8 cellular contexts compared by ENCODE assay signal in genomic region chr6:109456710-109457595, GRCh38. TPM values are rescaled to one million over a fixed set of nuclear protein-coding genes. Genes with fewer than 3 reads are reported as not detected.
A peak's percentile ranks its signal among the peaks of the same experiment; 100 is the strongest.
DNase-seq lines count a peak whose midpoint lies in the region; ATAC-seq and TF ChIP-seq lines count a peak whose summit lies in the region.

No MANE protein-coding gene starts in this region.

- H3K36me3 ChIP-seq in OCI-LY1 (ENCODE audit: insufficient read depth, low read length) (peaks cover 18% of the 10 kb centered on the region), endodermal cell (ENCODE audit: control insufficient read depth, insufficient read depth, low read length) (peaks cover 7% of the 10 kb centered on the region)

- no peaks in the 10 kb centered on the region for H3K9me3 ChIP-seq in OCI-LY1 (ENCODE audit: low read length)
- H3K9me3 ChIP-seq in endodermal cell (ENCODE audit: control insufficient read depth, low read length): peaks cover 4% of the 10 kb centered on the region

- H3K4me3 ChIP-seq in OCI-LY1 (ENCODE audit: low read depth, low read length, poor library complexity, severe bottlenecking) (peak overlapping the region; percentile 79), endodermal cell (ENCODE audit: low read length) (peak overlapping the region; percentile 77)

- peaks cover 2% of the 10 kb centered on the region for H3K9me3 Mint-ChIP-seq in endodermal cell
- no peaks in the 10 kb centered on the region for H3K9me3 Mint-ChIP-seq in natural killer cell treated with Interleukin-12 subunit alpha and Interleukin-12 subunit beta and Interleukin-15 and Interleukin-18, amount 100 ng/mL, for 72 hours

- peaks cover 33% of the 10 kb centered on the region for H3K4me1 Mint-ChIP-seq in endodermal cell
- peaks cover 28 to 40% of the 10 kb centered on the region in 2 donors for H3K4me1 Mint-ChIP-seq in natural killer cell treated with Interleukin-12 subunit alpha and Interleukin-12 subunit beta and Interleukin-15 and Interleukin-18, amount 100 ng/mL, for 72 hours (ENCODE audit: low read depth in 2 of 2)

- peaks cover 10% of the 10 kb centered on the region; the same call in 1 of the 2 replicates for H3F3A ChIP-seq in OCI-LY1 (ENCODE audit: insufficient read depth, low read length)

- no peak for TF ChIP-seq CTCF in OCI-LY1 (IDR thresholded peaks at IDR 0.05; ENCODE audit: low read length)
- TF ChIP-seq CTCF in endodermal cell (conservative IDR thresholded peaks at IDR 0.05): no peak

- H3K9me2 ChIP-seq in OCI-LY1 (ENCODE audit: low read depth, low read length): no peaks in the 10 kb centered on the region

- peak overlapping the region; percentile 70 for H3K4me2 ChIP-seq in OCI-LY1 (ENCODE audit: low read length)

- H3K79me2 ChIP-seq in OCI-LY1 (ENCODE audit: insufficient read depth, low read length): no peaks in the 10 kb centered on the region

- H4K20me1 ChIP-seq in OCI-LY1 (ENCODE audit: insufficient read depth, low read length): no peaks in the 10 kb centered on the region

- DNase-seq in DMS79 (lab: John Stamatoyannopoulos, UW) (peak; percentile 37), endodermal cell (no peak), NCI-H524 (lab: John Stamatoyannopoulos, UW) (no peak), NCI-H2081 (lab: John Stamatoyannopoulos, UW) (no peak)
- DNase-seq in natural killer cell treated with Interleukin-12 subunit alpha and Interleukin-12 subunit beta and Interleukin-15 and Interleukin-18, amount 100 ng/mL, for 72 hours (ENCODE audit: low spot score): no peak

- peak overlapping the region; percentile 79 for H3K4me3 Mint-ChIP-seq in endodermal cell
- peak overlapping the region; percentile 28 for H3K4me3 Mint-ChIP-seq in natural killer cell treated with Interleukin-12 subunit alpha and Interleukin-12 subunit beta and Interleukin-15 and Interleukin-18, amount 100 ng/mL, for 72 hours

- H3K4me1 ChIP-seq in OCI-LY1 (ENCODE audit: insufficient read depth, low read length, severe bottlenecking): peaks cover 48% of the 10 kb centered on the region
- peaks cover 9% of the 10 kb centered on the region for H3K4me1 ChIP-seq in endodermal cell (ENCODE audit: control insufficient read depth, insufficient read depth, low read length)

- WGBS in endodermal cell (ENCODE audit: insufficient coverage in 1 of 2, insufficient read length in 1 of 2), 2 experiments: 87 to 88% methylated on average over 13 to 17 of the region's 17 CpGs

- peaks cover 43% of the 10 kb centered on the region for H3K27me3 Mint-ChIP-seq in endodermal cell (ENCODE audit: insufficient read depth)
- peaks cover 0 to 4% of the 10 kb centered on the region in 2 donors for H3K27me3 Mint-ChIP-seq in natural killer cell treated with Interleukin-12 subunit alpha and Interleukin-12 subunit beta and Interleukin-15 and Interleukin-18, amount 100 ng/mL, for 72 hours

- H3K27ac Mint-ChIP-seq in endodermal cell: no peak overlapping the region
- no peak overlapping the region for H3K27ac Mint-ChIP-seq in natural killer cell treated with Interleukin-12 subunit alpha and Interleukin-12 subunit beta and Interleukin-15 and Interleukin-18, amount 100 ng/mL, for 72 hours

- no peak for ATAC-seq in natural killer cell treated with Interleukin-12 subunit alpha and Interleukin-12 subunit beta and Interleukin-15 and Interleukin-18, amount 100 ng/mL, for 72 hours
- ATAC-seq in HG02571 (IDR thresholded peaks at IDR 0.05; ENCODE audit: unreplicated experiment) (no peak), GM18511 (IDR thresholded peaks at IDR 0.05; ENCODE audit: unreplicated experiment) (no peak)

- H2AFZ ChIP-seq in OCI-LY1 (ENCODE audit: low read length): no peak overlapping the region

- H3K27me3 ChIP-seq in OCI-LY1 (ENCODE audit: insufficient read depth, low read length) (no peaks in the 10 kb centered on the region), endodermal cell (ENCODE audit: control insufficient read depth, insufficient read depth, low read length, poor library complexity, severe bottlenecking) (peaks cover 32% of the 10 kb centered on the region)

- H3K36me3 Mint-ChIP-seq in endodermal cell (ENCODE audit: low read depth): peaks cover 11% of the 10 kb centered on the region
- peaks cover 3% of the 10 kb centered on the region for H3K36me3 Mint-ChIP-seq in natural killer cell treated with Interleukin-12 subunit alpha and Interleukin-12 subunit beta and Interleukin-15 and Interleukin-18, amount 100 ng/mL, for 72 hours

- H3K27ac ChIP-seq in OCI-LY1 (ENCODE audit: low read depth, low read length, poor library complexity, severe bottlenecking) (peak overlapping the region; percentile 62), endodermal cell (ENCODE audit: low read depth, low read length) (no peak overlapping the region)

- H3K9ac ChIP-seq in OCI-LY1 (ENCODE audit: low read length) (peak overlapping the region; percentile 63; the same call in 1 of the 2 replicates), endodermal cell (ENCODE audit: extremely low read depth, low read length, poor library complexity, severe bottlenecking) (no peak overlapping the region)

RNA-seq across cellular contexts. Expression of gene MICAL1, which starts 1.4 kb away (rescaled TPM):
- total RNA-seq in endodermal cell: 10 to 100 TPM; 10.4 to 22.8 TPM
- 83.8 TPM for polyA plus RNA-seq in endodermal cell (2013, experiment 1 of 2)
- polyA plus RNA-seq in endodermal cell (2013, experiment 2 of 2): 66.8 TPM
- total RNA-seq in natural killer cell treated with Interleukin-12 subunit alpha and Interleukin-12 subunit beta and Interleukin-15 and Interleukin-18, amount 100 ng/mL, for 72 hours: 10 to 100 TPM; 18.9 to 29.0 TPM

RNA-seq across cellular contexts. Expression of gene SMPD2, which starts 16.4 kb away (rescaled TPM):
- 10 to 100 TPM; 11.1 to 12.0 TPM for total RNA-seq in endodermal cell
- 9.3 TPM for polyA plus RNA-seq in endodermal cell (2013, experiment 1 of 2)
- 6.9 TPM for polyA plus RNA-seq in endodermal cell (2013, experiment 2 of 2)
- 10 to 100 TPM; 10.3 to 11.4 TPM for total RNA-seq in natural killer cell treated with Interleukin-12 subunit alpha and Interleukin-12 subunit beta and Interleukin-15 and Interleukin-18, amount 100 ng/mL, for 72 hours

RNA-seq across cellular contexts. Expression of gene PPIL6, which starts 16.5 kb away (rescaled TPM):
- total RNA-seq in endodermal cell: 1 to 10 TPM; 2.2 to 2.9 TPM
- polyA plus RNA-seq in endodermal cell (2013, experiment 1 of 2): 3.6 TPM
- polyA plus RNA-seq in endodermal cell (2013, experiment 2 of 2): 5.3 TPM
- not detected for total RNA-seq in natural killer cell treated with Interleukin-12 subunit alpha and Interleukin-12 subunit beta and Interleukin-15 and Interleukin-18, amount 100 ng/mL, for 72 hours

RNA-seq across cellular contexts. Expression of gene ZBTB24, which starts 26.1 kb away (rescaled TPM):
- total RNA-seq in endodermal cell: 1 to 10 TPM; 9.2 to 9.8 TPM
- 8.4 TPM for polyA plus RNA-seq in endodermal cell (2013, experiment 1 of 2)
- polyA plus RNA-seq in endodermal cell (2013, experiment 2 of 2): 7.1 TPM
- total RNA-seq in natural killer cell treated with Interleukin-12 subunit alpha and Interleukin-12 subunit beta and Interleukin-15 and Interleukin-18, amount 100 ng/mL, for 72 hours: 1 to 10 TPM; 9.8 to 9.9 TPM
